In the genomic region with DNA sequence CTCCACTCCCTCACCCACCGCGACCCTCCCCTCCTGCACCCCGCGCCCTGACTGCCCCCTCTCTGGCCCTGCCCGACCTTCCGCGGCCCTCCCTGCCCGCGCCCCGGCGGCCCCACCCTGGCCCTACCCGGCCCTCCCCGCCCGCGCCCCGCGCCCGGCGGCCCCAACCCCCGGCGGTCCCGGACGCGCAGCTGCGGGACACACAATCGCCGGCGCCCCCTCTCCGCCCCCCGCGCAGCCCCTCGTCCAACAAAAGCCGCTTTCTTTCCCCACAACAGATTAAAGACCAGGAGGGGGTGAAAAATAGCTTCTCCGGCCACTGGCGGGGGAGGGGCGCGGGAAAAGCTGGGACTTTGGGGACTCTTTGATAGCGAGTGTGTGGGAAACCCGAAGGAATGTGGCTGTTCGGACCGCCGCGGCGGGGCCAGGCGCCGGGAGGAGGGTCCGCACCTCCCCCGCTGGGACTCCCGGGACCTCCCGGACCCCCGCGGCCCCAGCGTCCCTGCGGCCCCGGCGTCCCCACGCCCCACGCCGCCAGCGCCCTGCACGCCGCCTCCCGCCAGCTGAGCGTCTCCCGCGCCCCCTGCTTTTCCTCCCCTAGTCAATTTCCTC, we compare ENCODE assay signal across 3 cellular contexts.
A peak's percentile ranks its signal among the peaks of the same experiment; 100 is the strongest.
TF ChIP-seq lines count a peak whose summit lies in the region.

No MANE protein-coding gene starts in this region.

TF ChIP-seq in IMR-90, 13 proteins besides CTCF, POLR2A, EP300 and RAD21:
- TF ChIP-seq ELK1 (IDR thresholded peaks at IDR 0.05; ENCODE audit: borderline replicate concordance, low read depth, low read length) (no peak), BHLHE40 (IDR thresholded peaks at IDR 0.05; ENCODE audit: low read depth, low read length) (no peak), FOS (IDR thresholded peaks at IDR 0.05; ENCODE audit: low read depth, low read length) (no peak), NFE2L2 (IDR thresholded peaks at IDR 0.05; ENCODE audit: low read depth, low read length) (no peak), SMC3 (IDR thresholded peaks at IDR 0.05; ENCODE audit: low read depth, low read length) (no peak)

TF ChIP-seq in GM12878, 131 proteins besides CTCF, POLR2A, EP300 and RAD21:
- TF ChIP-seq GATAD2B (conservative IDR thresholded peaks at IDR 0.05; ENCODE audit: low read depth) (peak; percentile 60), BCL3 (IDR thresholded peaks at IDR 0.05; ENCODE audit: borderline replicate concordance, insufficient read depth, low read depth, low read length, poor library complexity, severe bottlenecking) (no peak), IKZF1 (conservative IDR thresholded peaks at IDR 0.05) (peak; percentile 50)

TF ChIP-seq in HEK293T, 16 proteins besides CTCF, POLR2A, EP300 and RAD21:
- no peak for TF ChIP-seq FOXA1 (IDR thresholded peaks at IDR 0.05)
